In genomic region chrX:24479924-24480722, GRCh38 we compare ENCODE assay signal across 9 cellular contexts. TPM values are rescaled to one million over a fixed set of nuclear protein-coding genes. Genes with fewer than 3 reads are reported as not detected.
DNase-seq lines count a peak whose midpoint lies in the region; ATAC-seq and TF ChIP-seq lines count a peak whose summit lies in the region.
"Had no signal": no experiment of that assay in that cellular context is flagged by ENCODE, and none has a peak within 500 bp of the region (broad histone marks: within the 10 kb centered on the region; RNA-seq: fewer than 3 reads in every experiment).

No MANE protein-coding gene starts in this region.

- peak overlapping the region; percentile 97 for H3K27ac Mint-ChIP-seq in activated T-cell treated with anti-CD3 and anti-CD28 coated beads, Interleukin-2, amount 50 U/mL, for 72 hours

- H3K36me3 ChIP-seq in OCI-LY1 (ENCODE audit: insufficient read depth, low read length) (no peaks in the 10 kb centered on the region), thoracic aorta (no peaks in the 10 kb centered on the region)

- H3K9me3 ChIP-seq in OCI-LY1 (ENCODE audit: low read length) (no peaks in the 10 kb centered on the region), thoracic aorta (no peaks in the 10 kb centered on the region)

- H3K4me3 ChIP-seq in OCI-LY1 (ENCODE audit: low read depth, low read length, poor library complexity, severe bottlenecking), result peak overlapping the region; percentile 49
- peak overlapping the region; percentile 31 for H3K4me3 ChIP-seq in thoracic aorta

- H3K4me1 ChIP-seq in OCI-LY1 (ENCODE audit: insufficient read depth, low read length, severe bottlenecking) (peaks cover 36% of the 10 kb centered on the region), thoracic aorta (ENCODE audit: control insufficient read depth in 1 of 2, low read depth in 2 of 2) (peaks cover 13 to 46% of the 10 kb centered on the region in 2 donors)

- no peaks in the 10 kb centered on the region for H3F3A ChIP-seq in OCI-LY1 (ENCODE audit: insufficient read depth, low read length)

- no peaks in the 10 kb centered on the region for H3K9me2 ChIP-seq in OCI-LY1 (ENCODE audit: low read depth, low read length)

- H3K4me1 Mint-ChIP-seq in activated T-cell treated with anti-CD3 and anti-CD28 coated beads, Interleukin-2, amount 50 U/mL, for 72 hours (ENCODE audit: low read depth), result peaks cover 62% of the 10 kb centered on the region

- peak overlapping the region; percentile 48; the same call in 1 of the 2 replicates for H3K9ac ChIP-seq in OCI-LY1 (ENCODE audit: low read length)

- no peak for TF ChIP-seq CTCF in OCI-LY1 (IDR thresholded peaks at IDR 0.05; ENCODE audit: low read length)
- TF ChIP-seq CTCF in thoracic aorta (IDR thresholded peaks at IDR 0.05), result no peak

- no peak overlapping the region; the same call in 1 of the 2 replicates for H2AFZ ChIP-seq in OCI-LY1 (ENCODE audit: low read length)

- no peaks in the 10 kb centered on the region for H4K20me1 ChIP-seq in OCI-LY1 (ENCODE audit: insufficient read depth, low read length)

- DNase-seq in AML-193 (lab: John Stamatoyannopoulos, UW) (peak; percentile 53 to 70), medulla oblongata (ENCODE audit: extremely low spot score) (peak; percentile 59), thoracic aorta (ENCODE audit: low spot score) (no peak), NCI-H2227 (lab: John Stamatoyannopoulos, UW; ENCODE audit: unreplicated experiment) (no peak)
- peak; percentile 67 to 80 for DNase-seq in activated T-cell treated with anti-CD3 and anti-CD28 coated beads, Interleukin-2, amount 50 U/mL, for 72 hours

- H3K9me3 Mint-ChIP-seq in activated T-cell treated with anti-CD3 and anti-CD28 coated beads, Interleukin-2, amount 50 U/mL, for 72 hours, result peaks cover 0 to 3% of the 10 kb centered on the region in 2 donors

- peaks cover 16% of the 10 kb centered on the region for H3K79me2 ChIP-seq in OCI-LY1 (ENCODE audit: insufficient read depth, low read length)

- no peaks in the 10 kb centered on the region for H3K27me3 ChIP-seq in OCI-LY1 (ENCODE audit: insufficient read depth, low read length)
- H3K27me3 ChIP-seq in thoracic aorta (replicated peaks; ENCODE audit: insufficient read depth), result no peaks in the 10 kb centered on the region

- TF ChIP-seq POLR2A in GM19193 (IDR thresholded peaks at IDR 0.05; ENCODE audit: extremely low read depth, insufficient read depth, insufficient read length), result peak; percentile 25

- H3K4me3 Mint-ChIP-seq in activated T-cell treated with anti-CD3 and anti-CD28 coated beads, Interleukin-2, amount 50 U/mL, for 72 hours, result peak overlapping the region; percentile 69 to 77

- H3K27me3 Mint-ChIP-seq in activated T-cell treated with anti-CD3 and anti-CD28 coated beads, Interleukin-2, amount 50 U/mL, for 72 hours (ENCODE audit: low read depth), result peaks cover 6% of the 10 kb centered on the region

- H3K36me3 Mint-ChIP-seq in activated T-cell treated with anti-CD3 and anti-CD28 coated beads, Interleukin-2, amount 50 U/mL, for 72 hours (ENCODE audit: insufficient read depth in 2 of 2), result peaks cover 4 to 7% of the 10 kb centered on the region in 2 donors

- H3K4me2 ChIP-seq in OCI-LY1 (ENCODE audit: low read length), result peak overlapping the region; percentile 74

- peak; percentile 92 for ATAC-seq in HG03354 (IDR thresholded peaks at IDR 0.05; ENCODE audit: poor library complexity, severe bottlenecking, unreplicated experiment)
- peak; percentile 94 to 98 for ATAC-seq in activated T-cell treated with anti-CD3 and anti-CD28 coated beads, Interleukin-2, amount 50 U/mL, for 72 hours (replicated peaks in 1 of 2)
- ATAC-seq in thoracic aorta (ENCODE audit: insufficient number of reproducible peaks, low FRiP score, low read depth), result no peak

- H3K27ac ChIP-seq in OCI-LY1 (ENCODE audit: low read depth, low read length, poor library complexity, severe bottlenecking) (peak overlapping the region; percentile 82), thoracic aorta (peak overlapping the region in 1 of 2 donors; percentile 57)
- H3K27ac ChIP-seq: C4-2B had no signal

RNA-seq across cellular contexts. Expression of gene PDK3, which starts 15.0 kb away (rescaled TPM):
- 10 to 100 TPM; 26.0 to 31.7 TPM for total RNA-seq in activated T-cell treated with anti-CD3 and anti-CD28 coated beads, Interleukin-2, amount 50 U/mL, for 72 hours
- 100 to 1,000 TPM; 116 to 118 TPM for total RNA-seq in thoracic aorta

Comparison
In these comparisons a context has a peak if more than half of its experiments do, and no peak if none do; other contexts are left out.
1. DNase-seq: peak in AML-193 (2 of 2), activated T-cell treated with anti-CD3 and anti-CD28 coated beads, Interleukin-2, amount 50 U/mL, for 72 hours (2 of 2) and medulla oblongata (single experiment); none in thoracic aorta (single experiment) and NCI-H2227 (single experiment).